ENCODE assay signal across 8 cellular contexts in the genomic region with DNA sequence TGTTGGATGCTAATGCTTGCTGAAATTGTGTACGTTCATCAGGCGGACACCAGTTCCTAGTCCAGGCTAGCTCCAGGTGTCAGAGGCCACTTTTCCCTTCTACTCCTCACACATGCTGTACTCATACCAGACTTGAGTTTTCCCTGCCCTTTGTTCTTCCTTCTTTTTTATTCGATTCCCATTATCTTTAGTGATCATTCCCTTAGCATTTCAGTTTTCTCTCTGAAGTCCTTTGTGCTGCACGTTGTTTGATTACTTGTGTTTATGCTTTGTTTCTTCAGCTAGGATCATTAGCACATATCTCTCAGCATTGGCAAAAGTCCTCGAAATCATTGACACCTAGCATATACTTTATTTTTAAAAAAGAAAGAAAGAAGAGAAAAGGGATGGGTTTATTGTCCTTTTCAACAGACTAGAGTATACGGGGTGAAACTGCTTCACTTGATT. TPM values are rescaled to one million over a fixed set of nuclear protein-coding genes. Genes with fewer than 3 reads are reported as not detected.
A peak's percentile ranks its signal among the peaks of the same experiment; 100 is the strongest.
DNase-seq lines count a peak whose midpoint lies in the region; ATAC-seq and TF ChIP-seq lines count a peak whose summit lies in the region.
"Had no signal": no experiment of that assay in that cellular context is flagged by ENCODE, and none has a peak within 500 bp of the region (broad histone marks: within the 10 kb centered on the region; RNA-seq: fewer than 3 reads in every experiment).

No MANE protein-coding gene starts in this region.

- TF ChIP-seq EP300 in gastroesophageal sphincter (IDR thresholded peaks at IDR 0.05), result no peak

- H3K4me1 Mint-ChIP-seq in T-cell, result peaks cover 28 to 32% (median 31%) of the 10 kb centered on the region in 3 donors

- peaks cover 30% of the 10 kb centered on the region for H3K36me3 Mint-ChIP-seq in T-cell

- H3K4me1 ChIP-seq in gastroesophageal sphincter, result peaks cover 0 to 16% (median 3%) of the 10 kb centered on the region in 3 donors
- H3K4me1 ChIP-seq in spleen, result peaks cover 0 to 28% (median 18%) of the 10 kb centered on the region in 6 donors

- TF ChIP-seq CTCF in gastroesophageal sphincter (IDR thresholded peaks at IDR 0.05) (no peak), spleen (IDR thresholded peaks at IDR 0.05 in 8 of 11, conservative IDR thresholded peaks at IDR 0.05 in 3 of 11) (peak in 1 of 11 experiments; percentile 7)

- H3K27me3 ChIP-seq in gastroesophageal sphincter, result no peaks in the 10 kb centered on the region
- H3K27me3 ChIP-seq in spleen (replicated peaks in 1 of 7), result peaks cover 0 to 11% (median 0%) of the 10 kb centered on the region in 7 donors
- H3K27me3 ChIP-seq: adrenal gland had no signal

- POLR2A ChIA-PET in HEK293T (lab: Yijun Ruan, JAX), result no interaction called here
- POLR2A ChIA-PET in T-cell (lab: Charles Lee), result no interaction called here

- H3K9me3 Mint-ChIP-seq in T-cell, result peaks cover 0 to 2% (median 0%) of the 10 kb centered on the region in 3 donors

- ATAC-seq in T-cell (replicated peaks in 1 of 4), result no peak
- ATAC-seq in gastroesophageal sphincter, result no peak
- ATAC-seq in HG03135 (IDR thresholded peaks at IDR 0.05; ENCODE audit: unreplicated experiment), result no peak

- H3K4me3 ChIP-seq in gastroesophageal sphincter, result peak overlapping the region; percentile 70 to 91
- H3K4me3 ChIP-seq in spleen, result peak overlapping the region in 6 of 8 donors; percentile 73 to 91 (median 90)

- DNase-seq in HEK293T (ENCODE audit: extremely low spot score) (no peak), T-cell (no peak), spleen (no peak), GM19238 (ENCODE audit: insufficient read length, low spot score) (no peak), DMS114 treated with DMSO at 0.1 percent for 48 hours (lab: John Stamatoyannopoulos, UW; ENCODE audit: unreplicated experiment) (no peak)

- TF ChIP-seq POLR2A in gastroesophageal sphincter (IDR thresholded peaks at IDR 0.05) (no peak), spleen (IDR thresholded peaks at IDR 0.05) (no peak)

- H3K36me3 ChIP-seq in gastroesophageal sphincter (peaks cover 9 to 32% of the 10 kb centered on the region in 2 donors), spleen (peaks cover 3 to 32% (median 28%) of the 10 kb centered on the region in 6 donors)

- peak overlapping the region; percentile 99 to 100 for H3K27ac Mint-ChIP-seq in T-cell

- WGBS in gastroesophageal sphincter (ENCODE audit: low coverage in 1 of 2), 2 donors, result 50 to 65% methylated on average over 6 of the region's 6 CpGs
- 68 to 74% (median 72%) methylated on average over 6 of the region's 6 CpGs for WGBS in spleen, 5 donors

- intact Hi-C loops in spleen (cut with DNase I; ENCODE audit: low total_unique reads), result loop anchor here (10.0 kb wide), 1 partner anchor 797 kb away; the partner anchor contains the start of gene CCNH

- H3K27ac ChIP-seq in gastroesophageal sphincter, result peak overlapping the region in 3 of 4 donors; percentile 90 to 95 (median 94)
- peak overlapping the region in 7 of 8 donors; percentile 90 to 96 (median 92) for H3K27ac ChIP-seq in spleen

- CTCF ChIA-PET in HEK293T (lab: Yijun Ruan, JAX), result no interaction called here
- CTCF ChIA-PET in T-cell (lab: Charles Lee), result no interaction called here

- H3K4me3 Mint-ChIP-seq in T-cell, result peak overlapping the region; percentile 96 to 100 (median 100)

- peaks cover 8 to 15% of the 10 kb centered on the region in 2 donors for H3K27me3 Mint-ChIP-seq in T-cell

- H3K9me3 ChIP-seq in gastroesophageal sphincter, result no peaks in the 10 kb centered on the region
- peaks cover 0 to 3% (median 0%) of the 10 kb centered on the region in 8 donors for H3K9me3 ChIP-seq in spleen
- H3K9me3 ChIP-seq: adrenal gland had no signal

TF ChIP-seq in HEK293T, 16 proteins besides CTCF, POLR2A, EP300 and RAD21:
- no peak for TF ChIP-seq TARDBP (IDR thresholded peaks at IDR 0.05)
- 0 out of 2 replicates have a peak, but pooled peaks have one; percentile 30 for TF ChIP-seq L3MBTL2 (conservative IDR thresholded peaks at IDR 0.05)
TF ChIP-seq in HEK293T: peak in this region for 1.

RNA-seq across cellular contexts. Expression of gene COX7C, which starts 0.4 kb away (rescaled TPM):
- total RNA-seq in T-cell, result 100 to 1,000 TPM; 406 to 467 (median 438) TPM
- total RNA-seq in gastroesophageal sphincter, result 100 to 1,000 TPM; 515 to 818 (median 708) TPM
- 100 to 1,000 TPM; 308 to 480 (median 350) TPM for total RNA-seq in spleen
- polyA plus RNA-seq in spleen, result 1,000 to 10,000 TPM in 1 of 3 donors, 100 to 1,000 TPM in 2; 916 to 1,171 (median 956) TPM
